Comparison of ENCODE assay signal across 1 cellular context in genomic region chr2:112709703-112710102, GRCh38.
TF ChIP-seq lines count a peak whose summit lies in the region.

No MANE protein-coding gene starts in this region.

TF ChIP-seq in GM12878, 131 proteins besides CTCF, POLR2A, EP300 and RAD21:
- TF ChIP-seq EED (IDR thresholded peaks at IDR 0.05; ENCODE audit: low read depth) (no peak), ZNF687 (IDR thresholded peaks at IDR 0.05) (peak; percentile 35; the same call in 1 of the 2 replicates), MYC (IDR thresholded peaks at IDR 0.05; ENCODE audit: insufficient read depth, insufficient read length, insufficient replicate concordance, low read length, severe bottlenecking) (no peak), CREB1 (IDR thresholded peaks at IDR 0.05; ENCODE audit: low read depth) (no peak), IKZF1 (conservative IDR thresholded peaks at IDR 0.05) (peak; percentile 20; the same call in 1 of the 2 replicates), ATF2 (IDR thresholded peaks at IDR 0.05; ENCODE audit: low read length) (no peak)
